10 cellular contexts compared by ENCODE assay signal in the genomic region with DNA sequence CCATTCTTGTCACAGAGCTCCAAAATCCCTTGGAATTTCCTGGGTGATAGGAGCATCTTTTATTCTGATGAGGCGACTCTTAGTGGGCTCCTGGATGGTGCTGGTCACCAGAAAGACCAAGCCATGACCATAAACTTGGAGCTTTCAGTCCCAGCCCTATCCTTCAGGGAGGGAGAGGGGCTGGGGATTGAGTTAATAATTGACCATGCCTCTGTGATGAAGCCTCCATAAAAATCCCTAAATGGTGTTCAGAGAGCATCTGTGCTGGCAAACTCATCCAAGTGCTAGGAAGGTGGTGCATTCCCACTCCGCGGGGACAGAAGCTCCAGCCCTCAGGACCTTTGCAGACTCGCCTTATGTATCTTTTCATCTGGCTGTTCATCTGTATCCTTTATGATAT.
"Had no signal": no experiment of that assay in that cellular context is flagged by ENCODE, and none has a peak within 500 bp of the region (broad histone marks: within the 10 kb centered on the region; RNA-seq: fewer than 3 reads in every experiment).

No MANE protein-coding gene starts in this region.

- H3K27ac ChIP-seq: GM23248 had no signal

- H2AFZ ChIP-seq: GM23248 had no signal

- H3K4me1 ChIP-seq: HAP-1 had no signal

- ATAC-seq: HCT116, K562 had no signal

- H3K4me3 Mint-ChIP-seq: HFFc6 had no signal

- H3K9me3 Mint-ChIP-seq: HFFc6 had no signal

- H3K9ac ChIP-seq: GM23248 had no signal

- H3K27ac Mint-ChIP-seq: HFFc6 had no signal

- FAIRE-seq: HTR-8/SVneo, K562 had no signal

- H3K36me3 ChIP-seq: HAP-1 had no signal

- DNase-seq: GM23248, GOT3, H7, HFFc6, IMR-90, KG1 had no signal

- H3K4me3 ChIP-seq: GM23248, HAP-1, K562 had no signal

- H3K9me3 ChIP-seq: HAP-1 had no signal
